12 cellular contexts compared by ENCODE assay signal in genomic region chr6:90369651-90370050, GRCh38.
DNase-seq lines count a peak whose midpoint lies in the region; ATAC-seq lines count a peak whose summit lies in the region.
"Had no signal": no experiment of that assay in that cellular context is flagged by ENCODE, and none has a peak within 500 bp of the region (broad histone marks: within the 10 kb centered on the region; RNA-seq: fewer than 3 reads in every experiment).

No MANE protein-coding gene starts in this region.

- H3K9me3 Mint-ChIP-seq in stimulated activated naive CD8-positive, alpha-beta T cell treated with anti-CD3 and anti-CD28 coated beads, Interleukin-15, Interleukin-2, amounts not matched to agents 100 ng/mL and 50 ng/mL, for 24 hours, result peaks cover 4% of the 10 kb centered on the region

- peaks cover 43% of the 10 kb centered on the region for H3K4me1 ChIP-seq in neuron (ENCODE audit: insufficient read depth, low read length)

- H3K4me3 Mint-ChIP-seq in stimulated activated naive CD8-positive, alpha-beta T cell treated with anti-CD3 and anti-CD28 coated beads, Interleukin-15, Interleukin-2, amounts not matched to agents 100 ng/mL and 50 ng/mL, for 24 hours, result peak overlapping the region; percentile 14
- H3K4me3 Mint-ChIP-seq: B cell, IgD-negative memory B cell had no signal

- peak overlapping the region; percentile 8 for H2AFZ ChIP-seq in neuron (ENCODE audit: low read depth, low read length)

- ATAC-seq in stimulated activated naive CD8-positive, alpha-beta T cell treated with anti-CD3 and anti-CD28 coated beads, Interleukin-15, Interleukin-2, amounts not matched to agents 100 U/mL and 50 U/mL, for 24 hours, result no peak
- ATAC-seq in HG02884 (IDR thresholded peaks at IDR 0.05; ENCODE audit: unreplicated experiment), result no peak

- no peak overlapping the region for H3K4me3 ChIP-seq in neuron (ENCODE audit: low read length)
- H3K4me3 ChIP-seq: body of pancreas had no signal

- H3K27me3 ChIP-seq in neuron (ENCODE audit: insufficient read depth, low read length), result no peaks in the 10 kb centered on the region
- H3K27me3 ChIP-seq: body of pancreas had no signal

- no peaks in the 10 kb centered on the region for H3K9me3 ChIP-seq in neuron (ENCODE audit: low read length)
- H3K9me3 ChIP-seq: body of pancreas had no signal

- H3K27ac Mint-ChIP-seq in stimulated activated naive CD8-positive, alpha-beta T cell treated with anti-CD3 and anti-CD28 coated beads, Interleukin-15, Interleukin-2, amounts not matched to agents 100 ng/mL and 50 ng/mL, for 24 hours, result peak overlapping the region; percentile 61
- H3K27ac Mint-ChIP-seq: IgD-negative memory B cell had no signal

- H3K36me3 Mint-ChIP-seq in stimulated activated naive CD8-positive, alpha-beta T cell treated with anti-CD3 and anti-CD28 coated beads, Interleukin-15, Interleukin-2, amounts not matched to agents 100 ng/mL and 50 ng/mL, for 24 hours (ENCODE audit: low read depth), result no peaks in the 10 kb centered on the region
- H3K36me3 Mint-ChIP-seq: IgD-negative memory B cell had no signal

- no peaks in the 10 kb centered on the region for H3K27me3 Mint-ChIP-seq in stimulated activated naive CD8-positive, alpha-beta T cell treated with anti-CD3 and anti-CD28 coated beads, Interleukin-15, Interleukin-2, amounts not matched to agents 100 ng/mL and 50 ng/mL, for 24 hours
- H3K27me3 Mint-ChIP-seq: B cell, IgD-negative memory B cell had no signal

- no peak for DNase-seq in stimulated activated naive CD8-positive, alpha-beta T cell treated with anti-CD3 and anti-CD28 coated beads, Interleukin-15, Interleukin-2, amounts not matched to agents 100 U/mL and 50 U/mL, for 24 hours
- DNase-seq in cerebellar cortex (ENCODE audit: low spot score), result peak; percentile 8
- DNase-seq in stimulated activated CD4-positive, alpha-beta T cell treated with anti-CD3 and anti-CD28 coated beads, Interleukin-2, amount 100 ng/mL, for 24 hours, result no peak
- DNase-seq in medulla oblongata (ENCODE audit: extremely low spot score), result no peak
- no peak for DNase-seq in HUDEP-2 (lab: John Stamatoyannopoulos, UW; ENCODE audit: unreplicated experiment in 76 of 76)
- DNase-seq: NCI-H2171 had no signal

- peaks cover 31% of the 10 kb centered on the region for H3K4me1 Mint-ChIP-seq in stimulated activated naive CD8-positive, alpha-beta T cell treated with anti-CD3 and anti-CD28 coated beads, Interleukin-15, Interleukin-2, amounts not matched to agents 100 ng/mL and 50 ng/mL, for 24 hours (ENCODE audit: low read depth)

- H3K36me3 ChIP-seq in neuron (ENCODE audit: insufficient read depth, low read length), result no peaks in the 10 kb centered on the region
